1 cellular context compared by ENCODE assay signal in the genomic region with DNA sequence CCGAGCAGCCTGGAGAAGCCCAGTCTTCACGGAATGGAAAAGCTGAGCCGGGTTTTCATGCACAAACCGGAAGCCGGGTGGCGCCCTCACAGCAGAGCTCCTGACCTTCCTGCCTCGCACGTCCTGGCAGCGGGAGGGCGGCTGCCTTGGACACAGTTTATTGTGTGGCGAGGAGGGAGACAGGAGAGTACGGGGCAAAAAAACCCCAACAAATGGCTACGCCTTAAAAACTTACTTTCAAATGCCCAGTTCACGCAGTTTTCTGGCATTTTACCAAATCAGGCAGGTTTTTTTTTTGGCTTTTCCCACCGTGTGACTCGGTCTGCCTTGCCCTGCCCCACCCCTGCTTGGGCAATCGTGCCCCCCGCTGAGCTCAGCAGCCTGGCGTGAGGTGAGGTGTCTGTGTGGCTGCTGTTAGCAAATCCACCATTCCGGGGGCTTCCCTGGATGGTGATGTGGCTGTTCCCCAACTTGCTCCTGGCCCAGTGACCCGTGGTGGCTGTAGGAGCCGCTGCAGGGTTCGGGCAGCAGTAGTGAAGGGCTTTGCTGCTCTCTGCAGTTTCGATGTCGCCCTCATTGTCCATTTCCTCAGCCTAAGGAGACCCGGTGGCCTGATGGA.
TF ChIP-seq lines count a peak whose summit lies in the region.

No MANE protein-coding gene starts in this region.

TF ChIP-seq in A549, 52 proteins besides CTCF, POLR2A, EP300 and RAD21 (continued from another document):
- TF ChIP-seq, protein P1, sequence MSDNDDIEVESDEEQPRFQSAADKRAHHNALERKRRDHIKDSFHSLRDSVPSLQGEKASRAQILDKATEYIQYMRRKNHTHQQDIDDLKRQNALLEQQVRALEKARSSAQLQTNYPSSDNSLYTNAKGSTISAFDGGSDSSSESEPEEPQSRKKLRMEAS (IDR thresholded peaks at IDR 0.05) = 0 out of 2 replicates have a peak, but pooled peaks have one; percentile 29
- TF ChIP-seq, protein P2, sequence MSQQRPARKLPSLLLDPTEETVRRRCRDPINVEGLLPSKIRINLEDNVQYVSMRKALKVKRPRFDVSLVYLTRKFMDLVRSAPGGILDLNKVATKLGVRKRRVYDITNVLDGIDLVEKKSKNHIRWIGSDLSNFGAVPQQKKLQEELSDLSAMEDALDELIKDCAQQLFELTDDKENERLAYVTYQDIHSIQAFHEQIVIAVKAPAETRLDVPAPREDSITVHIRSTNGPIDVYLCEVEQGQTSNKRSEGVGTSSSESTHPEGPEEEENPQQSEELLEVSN (IDR thresholded peaks at IDR 0.05; ENCODE audit: borderline replicate concordance, low read depth) = 0 out of 2 replicates have a peak, but pooled peaks have one; percentile 44
- TF ChIP-seq SMC3 (IDR thresholded peaks at IDR 0.05) = peak; percentile 41; the same call in 2 of the 3 replicates
